In genomic region chr14:20499108-20499507, GRCh38 we compare ENCODE assay signal across 1 cellular context.
TF ChIP-seq lines count a peak whose summit lies in the region.

No MANE protein-coding gene starts in this region.

TF ChIP-seq in K562, 482 proteins besides CTCF, POLR2A, EP300 and RAD21:
- no peak for TF ChIP-seq PHF20 (IDR thresholded peaks at IDR 0.05; ENCODE audit: partially characterized antibody)
- no peak for TF ChIP-seq ZBTB34 (CRISPR knock-in tag; IDR thresholded peaks at IDR 0.05)
- TF ChIP-seq COPS2 (conservative IDR thresholded peaks at IDR 0.05): no peak
- no peak for TF ChIP-seq DNMT1 (IDR thresholded peaks at IDR 0.05)
- no peak for TF ChIP-seq ZNF699 (CRISPR knock-in tag; IDR thresholded peaks at IDR 0.05; ENCODE audit: insufficient replicate concordance)
- no peak for TF ChIP-seq POLR2H (tag; IDR thresholded peaks at IDR 0.05; ENCODE audit: low read depth)
- no peak for TF ChIP-seq NR1H2 (CRISPR knock-in tag; IDR thresholded peaks at IDR 0.05)
- no peak for TF ChIP-seq TFAM (CRISPR knock-in tag; conservative IDR thresholded peaks at IDR 0.05)
- no peak for TF ChIP-seq CHAMP1 (IDR thresholded peaks at IDR 0.05)
- TF ChIP-seq MAZ (CRISPR knock-in tag; conservative IDR thresholded peaks at IDR 0.05 in 1 of 2, IDR thresholded peaks at IDR 0.05 in 1 of 2): no peak
